9 cellular contexts compared by ENCODE assay signal in genomic region chr5:141094481-141095262, GRCh38. TPM values are rescaled to one million over a fixed set of nuclear protein-coding genes. Genes with fewer than 3 reads are reported as not detected.
DNase-seq lines count a peak whose midpoint lies in the region; ATAC-seq and TF ChIP-seq lines count a peak whose summit lies in the region.
"Had no signal": no experiment of that assay in that cellular context is flagged by ENCODE, and none has a peak within 500 bp of the region (broad histone marks: within the 10 kb centered on the region; RNA-seq: fewer than 3 reads in every experiment).

PCDHB2 (plus strand) TSS chr5:141094615; CDS start chr5:141094791, 176 bp downstream.

- peak; percentile 73 for TF ChIP-seq CTCF in PC-3 (conservative IDR thresholded peaks at IDR 0.05; ENCODE audit: low read depth, low read length)
- TF ChIP-seq CTCF in epithelial cell of esophagus (IDR thresholded peaks at IDR 0.05; ENCODE audit: insufficient read depth, low read depth, low read length, missing control alignments), result no peak

- no peak within 1 kb of the TSS for H3K4me3 Mint-ChIP-seq in activated CD4-positive, alpha-beta T cell treated with anti-CD3 and anti-CD28 coated beads for 36 hours
- peak within 1 kb of the TSS in 6 of 10 donors; percentile 10 to 69 (median 44) for H3K4me3 Mint-ChIP-seq in naive thymus-derived CD4-positive, alpha-beta T cell

- H3K27ac ChIP-seq in PC-3 (ENCODE audit: low read length), result no peak within 1 kb of the TSS
- no peak within 1 kb of the TSS for H3K27ac ChIP-seq in naive thymus-derived CD4-positive, alpha-beta T cell (ENCODE audit: low read depth, low read length)

- H3K27me3 ChIP-seq in PC-3 (ENCODE audit: low read length), result no peaks in the 10 kb centered on the region
- no peaks in the 10 kb centered on the region for H3K27me3 ChIP-seq in naive thymus-derived CD4-positive, alpha-beta T cell (ENCODE audit: control insufficient read depth in 2 of 2, insufficient read depth in 2 of 2, low read length in 2 of 2)

- H4K20me1 ChIP-seq in PC-3 (ENCODE audit: low read length), result no peaks in the 10 kb centered on the region

- H3K4me1 Mint-ChIP-seq in activated CD4-positive, alpha-beta T cell treated with anti-CD3 and anti-CD28 coated beads for 36 hours, result no peaks in the 10 kb centered on the region
- peaks cover 0 to 6% (median 0%) of the 10 kb centered on the region in 7 donors for H3K4me1 Mint-ChIP-seq in naive thymus-derived CD4-positive, alpha-beta T cell
- H3K4me1 Mint-ChIP-seq: CD4-positive, CD25-positive, alpha-beta regulatory T cell had no signal

- H3K27me3 Mint-ChIP-seq in activated CD4-positive, alpha-beta T cell treated with anti-CD3 and anti-CD28 coated beads for 36 hours, result peaks cover 35% of the 10 kb centered on the region
- H3K27me3 Mint-ChIP-seq in naive thymus-derived CD4-positive, alpha-beta T cell, result peaks cover 0 to 68% (median 52%) of the 10 kb centered on the region in 5 donors

- intact Hi-C loops in activated CD4-positive, alpha-beta T cell treated with anti-CD3 and anti-CD28 coated beads for 36 hours (cut with DNase I, micrococcal nuclease), result no loop called here
- intact Hi-C loops in PC-3 (cut with micrococcal nuclease), result loop anchor here (2.0 to 5.0 kb wide), 3 partner anchors 93 to 466 kb away; partner anchors contain the start of genes PCDHB9 and PCDHGA5
- intact Hi-C loops in naive thymus-derived CD4-positive, alpha-beta T cell (cut with micrococcal nuclease), result loop anchor here in 1 of 2 donors (5.0 kb wide), 1 partner anchor 428 kb away; no protein-coding TSS in a partner anchor

- POLR2A ChIA-PET in activated CD4-positive, alpha-beta T cell treated with anti-CD3 and anti-CD28 coated beads for 36 hours (lab: Charles Lee), result no interaction called here
- POLR2A ChIA-PET in PC-3 (lab: Charles Lee; ENCODE audit: unreplicated experiment), result interaction anchor here (0.6 kb wide), 3 partner anchors 52 to 416 kb away, joined by 3 to 6 read pairs (median 3); no protein-coding TSS in a partner anchor
- POLR2A ChIA-PET in naive thymus-derived CD4-positive, alpha-beta T cell (lab: Charles Lee), result no interaction called here

- CTCF ChIA-PET in activated CD4-positive, alpha-beta T cell treated with anti-CD3 and anti-CD28 coated beads for 36 hours (lab: Charles Lee), result interaction anchor here (0.6 kb wide), 1 partner anchor 178 kb away, joined by 3 read pairs; no protein-coding TSS in a partner anchor
- CTCF ChIA-PET in PC-3 (lab: Charles Lee), result interaction anchor here (0.6 to 1.5 kb wide), 7 partner anchors 55 to 469 kb away, joined by 3 to 6 read pairs (median 4); partner anchors contain the start of genes PCDHB9 and PCDHGA1
- CTCF ChIA-PET in naive thymus-derived CD4-positive, alpha-beta T cell (lab: Charles Lee), result no interaction called here

- peak within 1 kb of the TSS; percentile 72 for H3K4me2 ChIP-seq in PC-3 (ENCODE audit: low read length)

- peaks cover 3% of the 10 kb centered on the region; the same call in 1 of the 2 replicates for H3K36me3 ChIP-seq in PC-3 (ENCODE audit: low read depth, low read length)
- no peaks in the 10 kb centered on the region for H3K36me3 ChIP-seq in naive thymus-derived CD4-positive, alpha-beta T cell (ENCODE audit: control insufficient read depth in 2 of 3, insufficient read depth in 3 of 3, low read length in 3 of 3)

- H2AFZ ChIP-seq in PC-3 (ENCODE audit: low read length), result peak within 1 kb of the TSS; percentile 90

- no peak for ATAC-seq in activated CD4-positive, alpha-beta T cell treated with anti-CD3 and anti-CD28 coated beads for 36 hours
- peak; percentile 97 for ATAC-seq in PC-3
- ATAC-seq in naive thymus-derived CD4-positive, alpha-beta T cell, result no peak
- ATAC-seq in HG02798 (IDR thresholded peaks at IDR 0.05; ENCODE audit: poor library complexity, unreplicated experiment), result no peak
- ATAC-seq in HG03196 (IDR thresholded peaks at IDR 0.05; ENCODE audit: unreplicated experiment), result no peak

- H3K4me3 ChIP-seq in PC-3 (ENCODE audit: low read length) (peak within 1 kb of the TSS; percentile 72), epithelial cell of esophagus (ENCODE audit: low read length) (no peak within 1 kb of the TSS)
- no peak within 1 kb of the TSS for H3K4me3 ChIP-seq in naive thymus-derived CD4-positive, alpha-beta T cell (ENCODE audit: low read length)

- H3K9me3 Mint-ChIP-seq in activated CD4-positive, alpha-beta T cell treated with anti-CD3 and anti-CD28 coated beads for 36 hours (ENCODE audit: low read depth), result peaks cover 21% of the 10 kb centered on the region
- H3K9me3 Mint-ChIP-seq in naive thymus-derived CD4-positive, alpha-beta T cell, result peaks cover 9 to 65% (median 29%) of the 10 kb centered on the region in 11 donors

- H3K79me2 ChIP-seq in PC-3 (ENCODE audit: low read length), result 0 out of 2 replicates have a peak, but pooled peaks cover 8% of the 10 kb centered on the region

- H3K9me2 ChIP-seq in PC-3 (replicated peaks; ENCODE audit: low read length), result no peaks in the 10 kb centered on the region

- H3K4me1 ChIP-seq in PC-3 (ENCODE audit: insufficient read depth, low read length), result no peaks in the 10 kb centered on the region
- H3K4me1 ChIP-seq in naive thymus-derived CD4-positive, alpha-beta T cell (ENCODE audit: control insufficient read depth in 2 of 2, insufficient read depth in 2 of 2, low read length in 2 of 2), result no peaks in the 10 kb centered on the region

- H3K27ac Mint-ChIP-seq in activated CD4-positive, alpha-beta T cell treated with anti-CD3 and anti-CD28 coated beads for 36 hours, result no peak within 1 kb of the TSS
- peak within 1 kb of the TSS in 1 of 9 donors; percentile 63 for H3K27ac Mint-ChIP-seq in naive thymus-derived CD4-positive, alpha-beta T cell
- H3K27ac Mint-ChIP-seq: CD4-positive, CD25-positive, alpha-beta regulatory T cell had no signal

- peaks cover 3% of the 10 kb centered on the region for H3K36me3 Mint-ChIP-seq in activated CD4-positive, alpha-beta T cell treated with anti-CD3 and anti-CD28 coated beads for 36 hours (ENCODE audit: low read depth)
- H3K36me3 Mint-ChIP-seq in naive thymus-derived CD4-positive, alpha-beta T cell, result peaks cover 0 to 24% (median 8%) of the 10 kb centered on the region in 5 donors
- H3K36me3 Mint-ChIP-seq: CD4-positive, CD25-positive, alpha-beta regulatory T cell had no signal

- peak; percentile 17 for DNase-seq in activated CD4-positive, alpha-beta T cell treated with anti-CD3 and anti-CD28 coated beads for 36 hours
- no peak for DNase-seq in activated CD4-positive, alpha-beta T cell treated with anti-CD3 and anti-CD28 coated beads, Interleukin-2, amount 50 U/mL, for 48 hours
- DNase-seq in PC-3 (peak; percentile 81), epithelial cell of esophagus (ENCODE audit: low read depth) (peak; percentile 23)
- no peak for DNase-seq in naive thymus-derived CD4-positive, alpha-beta T cell
- DNase-seq in stimulated activated CD4-positive, alpha-beta T cell treated with anti-CD3 and anti-CD28 coated beads, Interleukin-1b, Interleukin-23, amount 100 ng/mL, for 48 hours, result no peak
- DNase-seq: CD4-positive, CD25-positive, alpha-beta regulatory T cell had no signal

- H3F3A ChIP-seq in PC-3 (ENCODE audit: low read length, unreplicated experiment), result no peaks in the 10 kb centered on the region

- H3K9me3 ChIP-seq in PC-3 (ENCODE audit: low read length), result no peaks in the 10 kb centered on the region
- H3K9me3 ChIP-seq in naive thymus-derived CD4-positive, alpha-beta T cell (ENCODE audit: control insufficient read depth in 2 of 3, low read length in 3 of 3), result peaks cover 0 to 20% (median 0%) of the 10 kb centered on the region in 3 experiments

- peak within 1 kb of the TSS; percentile 70 for H3K9ac ChIP-seq in PC-3 (ENCODE audit: low read length)

- TSS peak; percentile 72 for BruUV-seq in PC-3 (replicated peaks; lab: Mats Ljungman, UMichigan)

RNA-seq across cellular contexts. Expression of gene PCDHB2, which starts in this region (rescaled TPM):
- not detected for total RNA-seq in activated CD4-positive, alpha-beta T cell treated with anti-CD3 and anti-CD28 coated beads for 36 hours
- 13.8 and 15.0 TPM in 2 replicates for total RNA-seq in PC-3 (2014; rRNA removed)
- total RNA-seq in naive thymus-derived CD4-positive, alpha-beta T cell, result under 1 TPM in 4 of 5 experiments, not detected in 1; 0.34 to 0.97 (median 0.72) TPM
- polyA plus RNA-seq in naive thymus-derived CD4-positive, alpha-beta T cell, result not detected
- total RNA-seq: CD4-positive, CD25-positive, alpha-beta regulatory T cell had no signal
- polyA plus RNA-seq: CD4-positive, CD25-positive, alpha-beta regulatory T cell had no signal

Comparison
In these comparisons a context has a peak if more than half of its experiments do, and no peak if none do; other contexts are left out.
1. Peak in DNase-seq in activated CD4-positive, alpha-beta T cell treated with anti-CD3 and anti-CD28 coated beads for 36 hours; RNA of the gene not detected or under 1 TPM.
2. DNase-seq: peak in PC-3 (single experiment) and epithelial cell of esophagus (single experiment); none in activated CD4-positive, alpha-beta T cell treated with anti-CD3 and anti-CD28 coated beads, Interleukin-2, amount 50 U/mL, for 48 hours (0 of 2), naive thymus-derived CD4-positive, alpha-beta T cell (0 of 9) and stimulated activated CD4-positive, alpha-beta T cell treated with anti-CD3 and anti-CD28 coated beads, Interleukin-1b, Interleukin-23, amount 100 ng/mL, for 48 hours (single experiment).